8 cellular contexts compared by ENCODE assay signal in the genomic region with DNA sequence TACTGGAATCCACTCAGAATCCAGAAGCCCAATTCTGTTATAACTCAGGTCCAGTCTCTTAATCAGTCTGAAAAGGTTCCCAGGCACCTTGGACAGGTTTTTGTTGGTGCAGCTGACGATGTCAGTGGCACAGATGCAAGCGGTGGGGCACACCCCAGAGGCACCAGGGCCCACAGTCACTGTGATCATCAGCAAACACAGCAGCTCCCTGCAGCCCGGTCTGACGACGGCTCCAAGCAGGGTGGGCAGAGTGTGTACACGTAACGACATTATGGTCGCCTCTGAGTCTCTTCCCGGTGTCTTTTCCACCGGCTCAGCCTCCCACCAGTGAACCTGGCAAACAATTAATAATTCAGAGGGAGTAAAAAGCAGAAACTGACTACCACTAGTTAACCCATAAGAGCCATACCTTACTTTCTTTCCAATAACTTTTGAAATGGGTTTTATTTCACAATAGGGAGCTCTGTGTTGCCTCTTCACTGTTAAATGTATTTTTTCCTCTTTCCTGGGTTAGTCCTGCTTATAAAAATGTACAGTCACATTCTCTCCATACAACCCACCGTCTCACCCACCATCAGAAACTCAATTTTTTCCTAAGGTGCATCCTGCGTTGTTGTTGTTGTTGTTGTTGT. TPM values are rescaled to one million over a fixed set of nuclear protein-coding genes. Genes with fewer than 3 reads are reported as not detected.
DNase-seq lines count a peak whose midpoint lies in the region; ATAC-seq, FAIRE-seq and TF ChIP-seq lines count a peak whose summit lies in the region.

No MANE protein-coding gene starts in this region.

- no peak for FAIRE-seq in urothelium cell line (lab: Jason Lieb, UNC)

- no peaks in the 10 kb centered on the region for H3K27me3 Mint-ChIP-seq in activated CD4-positive, alpha-beta memory T cell treated with anti-CD3 and anti-CD28 coated beads, Interleukin-2, amount 10 ng/mL, durations not matched to agents 7 days and 5 days
- H3K27me3 Mint-ChIP-seq in nephron progenitor cell (ENCODE audit: low read depth, poor library complexity): peaks cover 48% of the 10 kb centered on the region

- POLR2A ChIA-PET in activated CD4-positive, alpha-beta memory T cell treated with anti-CD3 and anti-CD28 coated beads, Interleukin-2, amount 10 ng/mL, durations not matched to agents 7 days and 5 days (lab: Charles Lee): interaction anchor here (1.0 to 6.1 kb wide), 14 partner anchors 11 to 329 kb away, joined by 3 to 77 read pairs (median 11); no protein-coding TSS in a partner anchor

- peaks cover 9% of the 10 kb centered on the region for H3K36me3 Mint-ChIP-seq in activated CD4-positive, alpha-beta memory T cell treated with anti-CD3 and anti-CD28 coated beads, Interleukin-2, amount 10 ng/mL, durations not matched to agents 7 days and 5 days (ENCODE audit: low read depth)
- no peaks in the 10 kb centered on the region for H3K36me3 Mint-ChIP-seq in nephron progenitor cell (ENCODE audit: low read depth)

- H3K9me3 Mint-ChIP-seq in activated CD4-positive, alpha-beta memory T cell treated with anti-CD3 and anti-CD28 coated beads, Interleukin-2, amount 10 ng/mL, durations not matched to agents 7 days and 5 days: no peaks in the 10 kb centered on the region
- no peaks in the 10 kb centered on the region for H3K9me3 Mint-ChIP-seq in nephron progenitor cell

- ATAC-seq in esophagus mucosa: peak; percentile 51

- H3K27ac Mint-ChIP-seq in activated CD4-positive, alpha-beta memory T cell treated with anti-CD3 and anti-CD28 coated beads, Interleukin-2, amount 10 ng/mL, durations not matched to agents 7 days and 5 days: peak overlapping the region; percentile 44
- H3K27ac Mint-ChIP-seq in nephron progenitor cell: no peak overlapping the region

- peak overlapping the region; percentile 82 for H3K4me3 Mint-ChIP-seq in activated CD4-positive, alpha-beta memory T cell treated with anti-CD3 and anti-CD28 coated beads, Interleukin-2, amount 10 ng/mL, durations not matched to agents 7 days and 5 days
- H3K4me3 Mint-ChIP-seq in nephron progenitor cell: peak overlapping the region; percentile 87

- CTCF ChIA-PET in activated CD4-positive, alpha-beta memory T cell treated with anti-CD3 and anti-CD28 coated beads, Interleukin-2, amount 10 ng/mL, durations not matched to agents 7 days and 5 days (lab: Charles Lee): interaction anchor here (0.9 to 6.1 kb wide), 10 partner anchors 8 to 330 kb away, joined by 4 to 38 read pairs (median 12); no protein-coding TSS in a partner anchor

- no peak for TF ChIP-seq CTCF in nephron progenitor cell (IDR thresholded peaks at IDR 0.05)

- in situ Hi-C loops in ACHN (cut with HindIII; ENCODE audit: low pct_ligation_motif_present, low pct_unique_long_range_greater_than_20kb, low sequenced_read_pairs): no loop called here

- peak; percentile 62 for DNase-seq in ACHN
- DNase-seq in HuH-7.5 (ENCODE audit: low spot score): peak; percentile 77
- peak; percentile 44 for DNase-seq in activated CD4-positive, alpha-beta memory T cell treated with anti-CD3 and anti-CD28 coated beads, Interleukin-2, amount 10 ng/mL, durations not matched to agents 7 days and 5 days
- DNase-seq in nephron progenitor cell: peak; percentile 22
- peak; percentile 49 for DNase-seq in urothelium cell line (ENCODE audit: low spot score)
- no peak for DNase-seq in NCI-H2196 treated with DMSO at 0.1 percent for 48 hours (lab: John Stamatoyannopoulos, UW; ENCODE audit: unreplicated experiment)
- no peak for DNase-seq in SW 1271 (lab: John Stamatoyannopoulos, UW)

- peaks cover 61% of the 10 kb centered on the region for H3K4me1 Mint-ChIP-seq in activated CD4-positive, alpha-beta memory T cell treated with anti-CD3 and anti-CD28 coated beads, Interleukin-2, amount 10 ng/mL, durations not matched to agents 7 days and 5 days
- H3K4me1 Mint-ChIP-seq in nephron progenitor cell: peaks cover 23% of the 10 kb centered on the region

RNA-seq across cellular contexts. Expression of a gene that starts 0.6 kb away (rescaled TPM):
- 10 to 100 TPM; 57.1 to 62.2 TPM for total RNA-seq in activated CD4-positive, alpha-beta memory T cell treated with anti-CD3 and anti-CD28 coated beads, Interleukin-2, amount 10 ng/mL, durations not matched to agents 7 days and 5 days
- 1.7 TPM for total RNA-seq in esophagus mucosa

RNA-seq across cellular contexts. Expression of a gene that starts 0.9 kb away (rescaled TPM):
- total RNA-seq in activated CD4-positive, alpha-beta memory T cell treated with anti-CD3 and anti-CD28 coated beads, Interleukin-2, amount 10 ng/mL, durations not matched to agents 7 days and 5 days: 1 to 10 TPM; 6.6 to 7.1 TPM
- total RNA-seq in esophagus mucosa: 1.5 TPM

Comparison
In these comparisons a context has a peak if more than half of its experiments do, and no peak if none do; other contexts are left out.
1. DNase-seq: peak in ACHN (single experiment), HuH-7.5 (single experiment), activated CD4-positive, alpha-beta memory T cell treated with anti-CD3 and anti-CD28 coated beads, Interleukin-2, amount 10 ng/mL, durations not matched to agents 7 days and 5 days (single experiment), nephron progenitor cell (single experiment) and urothelium cell line (single experiment); none in NCI-H2196 treated with DMSO at 0.1 percent for 48 hours (single experiment) and SW 1271 (0 of 2).
2. RNA of a gene that starts 0.6 kb away (total RNA-seq): 57.1 to 62.2 TPM in activated CD4-positive, alpha-beta memory T cell treated with anti-CD3 and anti-CD28 coated beads, Interleukin-2, amount 10 ng/mL, durations not matched to agents 7 days and 5 days; 1.7 TPM in esophagus mucosa (single experiment); every median in the first group is over 10 times any median in the second.